Comparison of ENCODE assay signal across 9 cellular contexts in the genomic region with DNA sequence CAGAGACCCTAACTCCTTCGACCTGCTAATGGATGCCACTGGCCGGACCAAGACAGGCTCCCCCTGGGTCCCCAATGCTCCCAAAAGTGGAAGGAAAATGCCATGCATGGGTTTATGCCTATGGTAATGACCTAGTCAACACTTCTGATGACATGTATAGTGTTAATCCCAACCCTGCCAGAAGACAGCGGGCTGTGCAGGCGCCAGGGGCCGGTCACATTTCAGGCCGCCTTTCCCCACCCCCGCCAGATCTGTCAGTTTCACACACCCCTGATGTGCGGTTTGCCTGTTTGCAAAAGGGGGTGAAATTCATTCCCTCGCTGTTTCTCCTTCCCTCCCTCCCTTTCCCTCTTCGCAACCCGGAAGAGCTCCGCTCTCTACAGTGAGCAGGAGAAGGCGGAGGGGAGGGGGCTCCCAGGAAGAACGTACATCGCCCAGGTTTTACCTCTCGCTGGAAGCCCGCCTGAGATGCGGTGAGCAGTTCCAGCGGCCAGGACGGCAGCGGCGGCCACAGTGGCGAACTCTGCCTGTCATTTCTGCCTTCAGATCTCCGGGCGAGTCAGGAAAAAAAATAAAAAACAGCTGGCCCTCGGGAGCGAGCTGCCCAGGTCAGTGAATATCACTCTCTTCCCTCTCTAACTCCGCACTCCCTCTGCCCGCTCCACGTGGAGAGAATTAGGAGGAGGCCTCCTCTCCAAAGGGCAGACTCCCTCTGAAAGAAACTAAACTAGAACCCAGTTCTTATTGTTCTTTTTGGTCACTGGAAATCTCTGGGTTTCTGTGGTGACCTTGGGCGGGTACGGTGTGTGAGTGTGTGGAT. TPM values are rescaled to one million over a fixed set of nuclear protein-coding genes. Genes with fewer than 3 reads are reported as not detected.
DNase-seq lines count a peak whose midpoint lies in the region; ATAC-seq and TF ChIP-seq lines count a peak whose summit lies in the region.
"Had no signal": no experiment of that assay in that cellular context is flagged by ENCODE, and none has a peak within 500 bp of the region (broad histone marks: within the 10 kb centered on the region; RNA-seq: fewer than 3 reads in every experiment).

No MANE protein-coding gene starts in this region.

- peaks cover 5% of the 10 kb centered on the region for H3K36me3 Mint-ChIP-seq in natural killer cell treated with Interleukin-12 subunit alpha and Interleukin-12 subunit beta and Interleukin-15 and Interleukin-18, amount 100 ng/mL, for 72 hours

- H3K27ac ChIP-seq in BLaER1 treated with 17β-estradiol and CSF1 and Interleukin-3, amounts not matched to agents 10 nM and 100 nM, result no peak overlapping the region
- no peak overlapping the region for H3K27ac ChIP-seq in HUES48 (ENCODE audit: low read depth, low read length)

- no peaks in the 10 kb centered on the region for H3K9me3 Mint-ChIP-seq in natural killer cell treated with Interleukin-12 subunit alpha and Interleukin-12 subunit beta and Interleukin-15 and Interleukin-18, amount 100 ng/mL, for 72 hours

- ATAC-seq in natural killer cell treated with Interleukin-12 subunit alpha and Interleukin-12 subunit beta and Interleukin-15 and Interleukin-18, amount 100 ng/mL, for 72 hours, result peak; percentile 55 to 60
- ATAC-seq in GM21717 (IDR thresholded peaks at IDR 0.05; ENCODE audit: unreplicated experiment), result no peak

- H3K27me3 Mint-ChIP-seq in natural killer cell treated with Interleukin-12 subunit alpha and Interleukin-12 subunit beta and Interleukin-15 and Interleukin-18, amount 100 ng/mL, for 72 hours, result peaks cover 62 to 85% of the 10 kb centered on the region in 2 donors

- peaks cover 0 to 11% (median 5%) of the 10 kb centered on the region in 11 experiments; a peak in 9 of 22 replicates for H3K9me3 ChIP-seq in BLaER1 treated with 17β-estradiol and CSF1 and Interleukin-3, amounts not matched to agents 10 nM and 100 nM (replicated peaks in 1 of 11)
- H3K9me3 ChIP-seq in HUES48 (ENCODE audit: control insufficient read depth, insufficient read depth, low read length), result no peaks in the 10 kb centered on the region

- H3K9ac ChIP-seq in BLaER1 treated with 17β-estradiol and CSF1 and Interleukin-3, amounts not matched to agents 10 nM and 100 nM, result peak overlapping the region in 2 of 11 experiments; percentile 30 to 31; a peak in 1 of 22 replicates
- H3K9ac ChIP-seq in HUES48 (ENCODE audit: low read depth, low read length), result no peak overlapping the region

- H3K4me1 ChIP-seq in BLaER1 treated with 17β-estradiol and CSF1 and Interleukin-3, amounts not matched to agents 10 nM and 100 nM, result peaks cover 12 to 45% (median 27%) of the 10 kb centered on the region in 10 experiments; a peak in 19 of 20 replicates
- peaks cover 70% of the 10 kb centered on the region for H3K4me1 ChIP-seq in HUES48 (ENCODE audit: control insufficient read depth, insufficient read depth, low read length)

- peak overlapping the region in 7 of 10 experiments; percentile 6 to 53 (median 35); a peak in 9 of 20 replicates for H3K4me3 ChIP-seq in BLaER1 treated with 17β-estradiol and CSF1 and Interleukin-3, amounts not matched to agents 10 nM and 100 nM
- peak overlapping the region; percentile 57 for H3K4me3 ChIP-seq in HUES48 (ENCODE audit: low read depth, low read length)
- peak overlapping the region; percentile 35 to 36 for H3K4me3 ChIP-seq in cardiac fibroblast (replicated peaks in 1 of 2; ENCODE audit: low read depth in 2 of 2, low read length in 2 of 2)

- no peak overlapping the region for H3K27ac Mint-ChIP-seq in natural killer cell treated with Interleukin-12 subunit alpha and Interleukin-12 subunit beta and Interleukin-15 and Interleukin-18, amount 100 ng/mL, for 72 hours

- H3K4me1 Mint-ChIP-seq in natural killer cell treated with Interleukin-12 subunit alpha and Interleukin-12 subunit beta and Interleukin-15 and Interleukin-18, amount 100 ng/mL, for 72 hours (ENCODE audit: low read depth in 2 of 2), result peaks cover 43 to 67% of the 10 kb centered on the region in 2 donors

- no peak for TF ChIP-seq CTCF in cardiac fibroblast (IDR thresholded peaks at IDR 0.05; ENCODE audit: low read depth, low read length)

- peak overlapping the region; percentile 11 to 92 (median 47); a peak in 17 of 22 replicates for H3K4me2 ChIP-seq in BLaER1 treated with 17β-estradiol and CSF1 and Interleukin-3, amounts not matched to agents 10 nM and 100 nM

- peaks cover 100% of the 10 kb centered on the region in 11 experiments for H3K27me3 ChIP-seq in BLaER1 treated with 17β-estradiol and CSF1 and Interleukin-3, amounts not matched to agents 10 nM and 100 nM
- peaks cover 100% of the 10 kb centered on the region for H3K27me3 ChIP-seq in HUES48 (ENCODE audit: control insufficient read depth, insufficient read depth, low read length)

- no peaks in the 10 kb centered on the region for H3K36me3 ChIP-seq in BLaER1 treated with 17β-estradiol and CSF1 and Interleukin-3, amounts not matched to agents 10 nM and 100 nM
- no peaks in the 10 kb centered on the region for H3K36me3 ChIP-seq in HUES48 (ENCODE audit: control insufficient read depth, insufficient read depth, low read length)

- peak overlapping the region; percentile 59 for H3K4me3 Mint-ChIP-seq in natural killer cell treated with Interleukin-12 subunit alpha and Interleukin-12 subunit beta and Interleukin-15 and Interleukin-18, amount 100 ng/mL, for 72 hours

- peaks cover 0 to 96% (median 85%) of the 10 kb centered on the region in 11 experiments; a peak in 19 of 22 replicates for H4K20me1 ChIP-seq in BLaER1 treated with 17β-estradiol and CSF1 and Interleukin-3, amounts not matched to agents 10 nM and 100 nM

- DNase-seq in cardiac fibroblast (ENCODE audit: low read depth in 2 of 2), result no peak
- DNase-seq in natural killer cell treated with Interleukin-12 subunit alpha and Interleukin-12 subunit beta and Interleukin-15 and Interleukin-18, amount 100 ng/mL, for 72 hours (ENCODE audit: low spot score), result no peak
- no peak for DNase-seq in SIG-M5 (lab: John Stamatoyannopoulos, UW)
- DNase-seq in SIG-M5 treated with dmso at 0.1 percent for 504 hours (lab: John Stamatoyannopoulos, UW; ENCODE audit: unreplicated experiment), result no peak
- no peak for DNase-seq in HCEC 1CT
- DNase-seq: stimulated activated CD4-positive, alpha-beta T cell treated with anti-CD3 and anti-CD28 coated beads, Interleukin-2, amount 100 ng/mL, for 24 hours had no signal

RNA-seq across cellular contexts. Expression of gene GATA3, which starts 9.4 kb away (rescaled TPM):
- total RNA-seq in natural killer cell treated with Interleukin-12 subunit alpha and Interleukin-12 subunit beta and Interleukin-15 and Interleukin-18, amount 100 ng/mL, for 72 hours, result 10 to 100 TPM in 1 of 2 donors, 1 to 10 TPM in 1; 7.6 to 10.9 TPM
